In genomic region chr1:21341517-21342078, GRCh38 we compare ENCODE assay signal across 9 cellular contexts. TPM values are rescaled to one million over a fixed set of nuclear protein-coding genes. Genes with fewer than 3 reads are reported as not detected.
DNase-seq lines count a peak whose midpoint lies in the region; ATAC-seq and TF ChIP-seq lines count a peak whose summit lies in the region.
"Had no signal": no experiment of that assay in that cellular context is flagged by ENCODE, and none has a peak within 500 bp of the region (broad histone marks: within the 10 kb centered on the region; RNA-seq: fewer than 3 reads in every experiment).

No MANE protein-coding gene starts in this region.

- no peak for TF ChIP-seq POLR2A in prostate gland (IDR thresholded peaks at IDR 0.05)

- H3K9ac ChIP-seq in Karpas-422 (ENCODE audit: low read length) (peak overlapping the region; percentile 90), endodermal cell (ENCODE audit: extremely low read depth, low read length, poor library complexity, severe bottlenecking) (no peak overlapping the region)

- peaks cover 3% of the 10 kb centered on the region for H3K36me3 Mint-ChIP-seq in endodermal cell (ENCODE audit: low read depth)

- H3K9me3 Mint-ChIP-seq in endodermal cell: no peaks in the 10 kb centered on the region

- H3K27me3 ChIP-seq in ACC112 (ENCODE audit: insufficient read depth, low read length) (no peaks in the 10 kb centered on the region), Karpas-422 (ENCODE audit: low read length) (no peaks in the 10 kb centered on the region), endodermal cell (ENCODE audit: control insufficient read depth, insufficient read depth, low read length, poor library complexity, severe bottlenecking) (no peaks in the 10 kb centered on the region), prostate gland (replicated peaks; ENCODE audit: insufficient read depth) (no peaks in the 10 kb centered on the region)

- TF ChIP-seq CTCF in endodermal cell (conservative IDR thresholded peaks at IDR 0.05) (peak; percentile 22), prostate gland (IDR thresholded peaks at IDR 0.05) (no peak)

- H2AFZ ChIP-seq in ACC112 (ENCODE audit: low read length, unreplicated experiment) (no peak overlapping the region), Karpas-422 (ENCODE audit: low read length) (no peak overlapping the region)

- intact Hi-C loops in prostate gland (cut with DNase I): loop anchor here (5.0 kb wide), 1 partner anchor 79 kb away; no protein-coding TSS in a partner anchor

- H3K79me2 ChIP-seq in ACC112 (ENCODE audit: control insufficient read depth, insufficient read depth, low read length, unreplicated experiment): peaks cover 67% of the 10 kb centered on the region
- H3K79me2 ChIP-seq in Karpas-422 (ENCODE audit: low read length): peaks cover 86% of the 10 kb centered on the region

- no peaks in the 10 kb centered on the region for H3K9me3 ChIP-seq in Karpas-422 (ENCODE audit: low read length)
- H3K9me3 ChIP-seq in endodermal cell (ENCODE audit: control insufficient read depth, low read length): no peaks in the 10 kb centered on the region
- H3K9me3 ChIP-seq in prostate gland: no peaks in the 10 kb centered on the region

- H3K4me3 ChIP-seq in ACC112 (ENCODE audit: low read depth, low read length) (0 out of 2 replicates have a peak overlapping the region, but pooled peaks have one; percentile 92), Karpas-422 (ENCODE audit: low read length) (no peak overlapping the region; the same call in 1 of the 2 replicates), endodermal cell (ENCODE audit: low read length) (no peak overlapping the region), prostate gland (no peak overlapping the region)

- 91 to 94% methylated on average over 10 of the region's 10 CpGs for WGBS in endodermal cell (ENCODE audit: insufficient coverage in 1 of 2, insufficient read length in 1 of 2), 2 experiments
- 85% methylated on average over 10 of the region's 10 CpGs for WGBS in prostate gland

- H3K27me3 Mint-ChIP-seq in endodermal cell (ENCODE audit: insufficient read depth): peaks cover 14% of the 10 kb centered on the region

- DNase-seq in Karpas-422 (no peak), endodermal cell (no peak), prostate gland (ENCODE audit: low spot score) (no peak), NCI-H2029 treated with DMSO at 0.1 percent for 48 hours (lab: John Stamatoyannopoulos, UW) (no peak), NCI-H1092 treated with DMSO at 0.1 percent for 48 hours (lab: John Stamatoyannopoulos, UW) (no peak), DMS79 treated with DMSO at 0.1 percent for 48 hours (lab: John Stamatoyannopoulos, UW) (no peak)
- DNase-seq: stimulated activated CD4-positive, alpha-beta T cell treated with anti-CD3 and anti-CD28 coated beads, Interleukin-12 subunit alpha, Interleukin-12 subunit beta, amount 100 ng/mL, for 4 hours had no signal

- H3K4me1 ChIP-seq in ACC112 (ENCODE audit: control insufficient read depth, insufficient read depth, low read length, unreplicated experiment) (peaks cover 65% of the 10 kb centered on the region), Karpas-422 (ENCODE audit: low read length) (peaks cover 84% of the 10 kb centered on the region), endodermal cell (ENCODE audit: control insufficient read depth, insufficient read depth, low read length) (peaks cover 36% of the 10 kb centered on the region), prostate gland (replicated peaks) (peaks cover 61% of the 10 kb centered on the region)

- H3K27ac ChIP-seq in ACC112 (ENCODE audit: low read depth, low read length) (no peak overlapping the region), Karpas-422 (ENCODE audit: low read length) (peak overlapping the region; percentile 96), endodermal cell (ENCODE audit: low read depth, low read length) (no peak overlapping the region), prostate gland (peak overlapping the region; percentile 87 to 92)

- H3K4me2 ChIP-seq in Karpas-422 (ENCODE audit: low read depth, low read length, poor library complexity, severe bottlenecking): peak overlapping the region; percentile 75

- peaks cover 59% of the 10 kb centered on the region for H4K20me1 ChIP-seq in Karpas-422 (ENCODE audit: insufficient read depth, low read depth, low read length)

- H3K4me1 Mint-ChIP-seq in endodermal cell: peaks cover 57% of the 10 kb centered on the region

- no peaks in the 10 kb centered on the region for H3K9me2 ChIP-seq in Karpas-422 (replicated peaks; ENCODE audit: insufficient read depth, low read length)

- no peak for ATAC-seq in GM21515 (IDR thresholded peaks at IDR 0.05; ENCODE audit: unreplicated experiment)

- H3K36me3 ChIP-seq in ACC112 (ENCODE audit: insufficient read depth, low read length): no peaks in the 10 kb centered on the region
- no peaks in the 10 kb centered on the region; the same call in 1 of the 2 replicates for H3K36me3 ChIP-seq in Karpas-422 (ENCODE audit: insufficient read depth, low read length)
- no peaks in the 10 kb centered on the region for H3K36me3 ChIP-seq in endodermal cell (ENCODE audit: control insufficient read depth, insufficient read depth, low read length)
- H3K36me3 ChIP-seq in prostate gland: no peaks in the 10 kb centered on the region

- no peak overlapping the region for H3K27ac Mint-ChIP-seq in endodermal cell

- no peak overlapping the region for H3K4me3 Mint-ChIP-seq in endodermal cell

RNA-seq across cellular contexts. Expression of gene ECE1, which starts 51.3 kb away (rescaled TPM):
- total RNA-seq in Karpas-422 (2014; rRNA removed; shearing (Covaris generic); ENCODE audit: low replicate concordance): 59.9 and 81.7 TPM in 2 replicates
- 10 to 100 TPM; 47.8 to 57.9 TPM for total RNA-seq in endodermal cell
- 38.8 TPM for polyA plus RNA-seq in endodermal cell (2013, experiment 1 of 2)
- polyA plus RNA-seq in endodermal cell (2013, experiment 2 of 2): 42.8 TPM
- 100 to 1,000 TPM; 113 to 146 TPM for total RNA-seq in prostate gland

Comparison
In these comparisons a context has a peak if more than half of its experiments do, and no peak if none do; other contexts are left out.
1. H3K27ac ChIP-seq: peak in Karpas-422 (single experiment) and prostate gland (2 of 2); none in ACC112 (single experiment) and endodermal cell (single experiment).